In genomic region chr5:62621280-62621679, GRCh38 we compare ENCODE assay signal across 24 cellular contexts. TPM values are rescaled to one million over a fixed set of nuclear protein-coding genes. Genes with fewer than 3 reads are reported as not detected.
A peak's percentile ranks its signal among the peaks of the same experiment; 100 is the strongest.
DNase-seq lines count a peak whose midpoint lies in the region; ATAC-seq, FAIRE-seq and TF ChIP-seq lines count a peak whose summit lies in the region.
"Had no signal": no experiment of that assay in that cellular context is flagged by ENCODE, and none has a peak within 500 bp of the region (broad histone marks: within the 10 kb centered on the region; RNA-seq: fewer than 3 reads in every experiment).

No MANE protein-coding gene starts in this region.

- H2BK5ac ChIP-seq in mesendoderm (ENCODE audit: low read length) = no peak overlapping the region

- no peak overlapping the region for H3K4me2 ChIP-seq in mesendoderm (ENCODE audit: low read length)
- H3K4me2 ChIP-seq: BLaER1 treated with 17β-estradiol and CSF1 and Interleukin-3, amounts not matched to agents 10 nM and 100 nM; SK-N-SH had no signal

- H3K9ac ChIP-seq in HUES48 (ENCODE audit: low read depth, low read length) (no peak overlapping the region), mesendoderm (ENCODE audit: low read length) (no peak overlapping the region)
- H3K9ac ChIP-seq: BLaER1 treated with 17β-estradiol and CSF1 and Interleukin-3, amounts not matched to agents 10 nM and 100 nM; GM23248; SK-N-SH had no signal

- no peak overlapping the region for H4K5ac ChIP-seq in mesendoderm (ENCODE audit: low read length)

- DNase-seq in ELF-1 (ENCODE audit: low read depth, low spot score) (peak; percentile 93), foreskin keratinocyte (no peak), mesendoderm (peak; percentile 94), RKO (ENCODE audit: low spot score) (no peak), NCI-H2227 (lab: John Stamatoyannopoulos, UW; ENCODE audit: unreplicated experiment) (no peak), D721Med (ENCODE audit: insufficient read length, low spot score) (no peak)
- DNase-seq: activated CD4-positive, alpha-beta T cell treated with anti-CD3 and anti-CD28 coated beads, Interleukin-2, amount 10 ng/mL, durations not matched to agents 7 days and 5 days; activated CD8-positive, alpha-beta memory T cell treated with anti-CD3 and anti-CD28 coated beads, Interleukin-2, amount 10 ng/mL, durations not matched to agents 7 days and 5 days; activated naive CD4-positive, alpha-beta T cell; activated T-cell treated with anti-CD3 and anti-CD28 coated beads, Interleukin-2, amount 50 U/mL, for 48 hours; dermis blood vessel endothelial cell; GM23248; NCI-H1417 treated with DMSO at 0.1 percent for 48 hours; NCI-H2081 treated with DMSO at 0.1 percent for 48 hours; NCI-H446 treated with DMSO at 0.1 percent for 48 hours; OCI-M1; right lobe of liver; SK-N-SH; stimulated activated CD4-positive, alpha-beta T cell treated with anti-CD3 and anti-CD28 coated beads, Interleukin-2, amount 100 ng/mL, for 48 hours had no signal

- H3K79me2 ChIP-seq in mesendoderm (ENCODE audit: control insufficient read depth, insufficient read depth, low read length) = no peaks in the 10 kb centered on the region

- no peak overlapping the region for H3K18ac ChIP-seq in mesendoderm (ENCODE audit: low read length)

- H2BK120ac ChIP-seq in mesendoderm (ENCODE audit: low read depth, low read length) = no peak overlapping the region

- TF ChIP-seq CTCF in foreskin keratinocyte (conservative IDR thresholded peaks at IDR 0.05) (no peak), D721Med (IDR thresholded peaks at IDR 0.05; ENCODE audit: insufficient read depth, missing control alignments) (no peak)

- H3K79me1 ChIP-seq in mesendoderm (ENCODE audit: low read length) = no peaks in the 10 kb centered on the region

- no peak for FAIRE-seq in D721Med (lab: Jason Lieb, UNC)
- FAIRE-seq: GM12892, HTR-8/SVneo had no signal

- H3K27ac ChIP-seq in HUES48 (ENCODE audit: low read depth, low read length) = peak overlapping the region; percentile 71
- H3K27ac ChIP-seq in foreskin keratinocyte = no peak overlapping the region
- no peak overlapping the region for H3K27ac ChIP-seq in mesendoderm (ENCODE audit: low read depth, low read length)
- H3K27ac ChIP-seq: BLaER1 treated with 17β-estradiol and CSF1 and Interleukin-3, amounts not matched to agents 10 nM and 100 nM; GM23248; right lobe of liver had no signal

- H3K56ac ChIP-seq in mesendoderm (ENCODE audit: low read length) = no peak overlapping the region

- ATAC-seq in foreskin keratinocyte = peak; percentile 21
- no peak for ATAC-seq in GM21619 (IDR thresholded peaks at IDR 0.05; ENCODE audit: unreplicated experiment)
- ATAC-seq: activated CD8-positive, alpha-beta memory T cell treated with anti-CD3 and anti-CD28 coated beads, Interleukin-2, amount 10 ng/mL, durations not matched to agents 7 days and 5 days; right lobe of liver had no signal

- peak overlapping the region; percentile 36 for H3K4me3 ChIP-seq in HUES48 (ENCODE audit: low read depth, low read length)
- no peak overlapping the region for H3K4me3 ChIP-seq in mesendoderm (ENCODE audit: low read length)
- H3K4me3 ChIP-seq: BLaER1 treated with 17β-estradiol and CSF1 and Interleukin-3, amounts not matched to agents 10 nM and 100 nM; GM23248; right lobe of liver had no signal

- no peak overlapping the region for H4K8ac ChIP-seq in mesendoderm (ENCODE audit: low read depth, low read length)

- H2BK15ac ChIP-seq in mesendoderm (replicated peaks; ENCODE audit: low read depth) = no peak overlapping the region

- H3K36me3 ChIP-seq in HUES48 (ENCODE audit: control insufficient read depth, insufficient read depth, low read length) (no peaks in the 10 kb centered on the region), mesendoderm (ENCODE audit: control insufficient read depth, insufficient read depth, low read length) (no peaks in the 10 kb centered on the region)
- H3K36me3 ChIP-seq: right lobe of liver had no signal

- no peaks in the 10 kb centered on the region for H3K27me3 ChIP-seq in HUES48 (ENCODE audit: control insufficient read depth, insufficient read depth, low read length)
- H3K27me3 ChIP-seq in foreskin keratinocyte = no peaks in the 10 kb centered on the region
- no peaks in the 10 kb centered on the region for H3K27me3 ChIP-seq in mesendoderm (ENCODE audit: insufficient read depth, low read length, poor library complexity)
- H3K27me3 ChIP-seq: BLaER1 treated with 17β-estradiol and CSF1 and Interleukin-3, amounts not matched to agents 10 nM and 100 nM; right lobe of liver had no signal

- no CpG with 5 or more reads among the region's 6 CpGs for WGBS in mesendoderm (ENCODE audit: extremely low coverage, insufficient coverage, low lambda C conversion rate)

- H3K4me1 ChIP-seq in HUES48 (ENCODE audit: control insufficient read depth, insufficient read depth, low read length) = peaks cover 27% of the 10 kb centered on the region
- H3K4me1 ChIP-seq in foreskin keratinocyte = no peaks in the 10 kb centered on the region
- no peaks in the 10 kb centered on the region for H3K4me1 ChIP-seq in mesendoderm (ENCODE audit: control insufficient read depth, low read depth, low read length)
- H3K4me1 ChIP-seq: BLaER1 treated with 17β-estradiol and CSF1 and Interleukin-3, amounts not matched to agents 10 nM and 100 nM; right lobe of liver had no signal

- H3K4ac ChIP-seq in mesendoderm (ENCODE audit: low read depth, low read length) = no peak overlapping the region

- no peak overlapping the region for H2AK5ac ChIP-seq in mesendoderm (ENCODE audit: low read length)

- no peak overlapping the region for H3K23ac ChIP-seq in mesendoderm (ENCODE audit: low read length)

- no peaks in the 10 kb centered on the region for H3K9me3 ChIP-seq in HUES48 (ENCODE audit: control insufficient read depth, insufficient read depth, low read length)
- H3K9me3 ChIP-seq: BLaER1 treated with 17β-estradiol and CSF1 and Interleukin-3, amounts not matched to agents 10 nM and 100 nM; right lobe of liver; SK-N-SH had no signal

RNA-seq across cellular contexts. Expression of gene LRRC70, which starts 42.7 kb away (rescaled TPM):
- 0.31 and 0.39 TPM in 2 replicates for total RNA-seq in foreskin keratinocyte
- polyA plus RNA-seq in foreskin keratinocyte = 0.16 and 0.23 TPM in 2 replicates
- polyA plus RNA-seq in mesendoderm (2013, experiment 1 of 2) = 0.08 TPM
- polyA plus RNA-seq in mesendoderm (2013, experiment 2 of 2) = 0.11 TPM

Comparison
In these comparisons a context has a peak if more than half of its experiments do, and no peak if none do; other contexts are left out.
1. DNase-seq: peak in ELF-1 (single experiment) and mesendoderm (single experiment); none in foreskin keratinocyte (0 of 2), RKO (single experiment), NCI-H2227 (single experiment) and D721Med (single experiment).